In the genomic region with DNA sequence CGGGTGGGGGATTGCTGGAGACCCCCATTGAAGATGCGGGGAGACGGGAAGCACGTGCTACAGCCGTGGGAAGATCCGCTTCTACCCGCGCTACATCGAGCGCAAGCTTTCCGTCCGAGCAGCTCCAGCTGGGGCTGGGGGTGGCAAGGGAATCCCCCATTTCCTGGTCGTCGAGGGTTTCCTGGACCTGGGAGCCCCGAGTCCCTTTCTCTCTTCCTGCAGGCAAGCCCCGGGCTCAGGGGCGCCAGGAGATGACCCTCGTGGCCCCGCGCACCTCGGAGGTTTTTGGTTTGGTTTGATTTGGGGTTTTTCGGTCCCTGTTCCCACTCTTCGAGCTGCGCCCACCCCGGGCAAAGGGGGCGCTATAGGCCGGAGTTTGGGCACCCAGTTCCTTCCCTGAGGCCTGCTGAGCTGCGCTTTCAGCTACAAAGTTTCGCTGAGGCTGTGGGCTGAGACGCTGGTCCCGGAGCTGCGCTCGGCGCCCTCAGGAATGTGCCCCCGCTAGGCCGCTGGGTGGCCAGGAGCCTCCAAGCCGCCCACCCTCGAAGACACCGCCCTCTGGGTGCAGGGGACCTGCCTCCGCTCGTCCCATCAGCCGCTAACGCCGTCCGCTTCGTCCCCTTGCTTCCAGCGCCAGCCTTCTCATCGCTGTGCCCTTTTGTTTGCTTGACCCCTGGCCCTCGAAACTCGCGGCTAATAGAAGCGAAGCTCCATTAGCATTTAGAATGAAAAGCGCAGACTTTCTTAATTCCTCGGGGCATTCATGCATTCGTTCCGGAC, we compare ENCODE assay signal across 8 cellular contexts. TPM values are rescaled to one million over a fixed set of nuclear protein-coding genes. Genes with fewer than 3 reads are reported as not detected.
DNase-seq lines count a peak whose midpoint lies in the region; ATAC-seq, FAIRE-seq and TF ChIP-seq lines count a peak whose summit lies in the region.

No MANE protein-coding gene starts in this region.

- peaks cover 69 to 76% (median 71%) of the 10 kb centered on the region in 3 donors for H3K27me3 Mint-ChIP-seq in naive B cell

- TF ChIP-seq CTCF in DOHH2 (IDR thresholded peaks at IDR 0.05; ENCODE audit: low read depth, low read length, poor library complexity, severe bottlenecking) (peak; percentile 76), endothelial cell of umbilical vein (IDR thresholded peaks at IDR 0.05; ENCODE audit: extremely low read depth in 1 of 2, insufficient read depth in 1 of 2, low read depth in 1 of 2, low read length in 2 of 2) (peak; percentile 44 to 54), thoracic aorta (IDR thresholded peaks at IDR 0.05) (no peak)

- no peaks in the 10 kb centered on the region for H3K9me1 ChIP-seq in endothelial cell of umbilical vein (replicated peaks; ENCODE audit: control insufficient read depth, extremely low read depth, insufficient read depth, low read length)

- H3K27me3 ChIP-seq in DOHH2 (ENCODE audit: control insufficient read depth, low read length) (peaks cover 60% of the 10 kb centered on the region), endothelial cell of umbilical vein (ENCODE audit: control insufficient read depth in 2 of 2, insufficient read depth in 2 of 2, low read length in 2 of 2) (peaks cover 41 to 51% of the 10 kb centered on the region in 2 experiments), thoracic aorta (replicated peaks; ENCODE audit: insufficient read depth) (no peaks in the 10 kb centered on the region)

- H3K27ac ChIP-seq in DOHH2 (ENCODE audit: low read depth, low read length) (no peak overlapping the region), endothelial cell of umbilical vein (ENCODE audit: insufficient read depth, low read depth, low read length) (no peak overlapping the region), thoracic aorta (no peak overlapping the region)

- peak overlapping the region; percentile 92 to 100 (median 98) for H3K4me3 Mint-ChIP-seq in naive B cell

- H3K36me3 ChIP-seq in DOHH2 (ENCODE audit: control insufficient read depth, low read length), result no peaks in the 10 kb centered on the region
- H3K36me3 ChIP-seq in endothelial cell of umbilical vein (ENCODE audit: control insufficient read depth in 2 of 2, extremely low read depth in 1 of 2, insufficient read depth in 2 of 2, low read length in 2 of 2), result no peaks in the 10 kb centered on the region
- no peaks in the 10 kb centered on the region for H3K36me3 ChIP-seq in thoracic aorta

- intact Hi-C loops in endothelial cell of umbilical vein (cut with micrococcal nuclease), result loop anchor here (1.0 to 5.0 kb wide), 6 partner anchors 123 to 773 kb away; no protein-coding TSS in a partner anchor

- no peaks in the 10 kb centered on the region for H3K79me2 ChIP-seq in DOHH2 (ENCODE audit: control insufficient read depth, low read length)
- no peaks in the 10 kb centered on the region for H3K79me2 ChIP-seq in endothelial cell of umbilical vein (ENCODE audit: control insufficient read depth, insufficient read depth, low read length)

- peaks cover 6% of the 10 kb centered on the region; the same call in 1 of the 2 replicates for H4K20me1 ChIP-seq in DOHH2 (ENCODE audit: control insufficient read depth, insufficient read depth, low read depth, low read length)
- no peaks in the 10 kb centered on the region for H4K20me1 ChIP-seq in endothelial cell of umbilical vein (replicated peaks; ENCODE audit: control insufficient read depth, extremely low read depth, insufficient read depth, low read length)

- H3F3A ChIP-seq in DOHH2 (ENCODE audit: control insufficient read depth, insufficient read depth), result peaks cover 8% of the 10 kb centered on the region

- H3K4me3 ChIP-seq in DOHH2 (ENCODE audit: low read length), result peak overlapping the region; percentile 83
- H3K4me3 ChIP-seq in endothelial cell of umbilical vein (replicated peaks in 1 of 3; ENCODE audit: insufficient read depth in 1 of 3, low read depth in 1 of 3, low read length in 3 of 3), result peak overlapping the region in 2 of 3 experiments; percentile 37 to 82
- H3K4me3 ChIP-seq in thoracic aorta, result peak overlapping the region; percentile 87

- H3K9me3 ChIP-seq in DOHH2 (ENCODE audit: control insufficient read depth, insufficient read depth, low read length) (no peaks in the 10 kb centered on the region), endothelial cell of umbilical vein (replicated peaks; ENCODE audit: control insufficient read depth, insufficient read depth, low read length) (no peaks in the 10 kb centered on the region), thoracic aorta (no peaks in the 10 kb centered on the region)

- CTCF ChIA-PET in endothelial cell of umbilical vein (lab: Charles Lee), result interaction anchor here (0.7 to 1.7 kb wide), 13 partner anchors 11 to 777 kb away, joined by 3 to 12 read pairs (median 4); no protein-coding TSS in a partner anchor

- no peaks in the 10 kb centered on the region for H3K36me3 Mint-ChIP-seq in naive B cell

- no TSS peak for BruUV-seq in endothelial cell of umbilical vein (replicated peaks; lab: Mats Ljungman, UMichigan)

- no peak for TF ChIP-seq POLR2A in endothelial cell of umbilical vein (IDR thresholded peaks at IDR 0.05; ENCODE audit: low read depth, low read length)

- H3K4me1 Mint-ChIP-seq in naive B cell, result peaks cover 54 to 75% (median 71%) of the 10 kb centered on the region in 3 donors

- no peak overlapping the region for H3K9ac ChIP-seq in endothelial cell of umbilical vein (replicated peaks; ENCODE audit: extremely low read depth, insufficient read depth, low read length)

- peaks cover 41% of the 10 kb centered on the region for H3K4me1 ChIP-seq in DOHH2 (ENCODE audit: control insufficient read depth, low read length)
- peaks cover 20% of the 10 kb centered on the region for H3K4me1 ChIP-seq in endothelial cell of umbilical vein (ENCODE audit: control insufficient read depth, extremely low read depth, insufficient read depth, low read length)
- H3K4me1 ChIP-seq in thoracic aorta (ENCODE audit: control insufficient read depth in 1 of 2, low read depth in 2 of 2), result peaks cover 8 to 13% of the 10 kb centered on the region in 2 donors

- peak; percentile 4 for FAIRE-seq in endothelial cell of umbilical vein (lab: Jason Lieb, UNC)

- POLR2A ChIA-PET in endothelial cell of umbilical vein (lab: Charles Lee), result interaction anchor here (0.9 to 1.3 kb wide), 2 partner anchors 603 kb away, joined by 3 to 4 read pairs; a partner anchor contains a TSS

- dilution Hi-C loops in endothelial cell of umbilical vein (cut with MboI; ENCODE audit: extremely low pct_ligation_motif_present, low sequenced_read_pairs), result no loop called here

- peak overlapping the region; percentile 95 for H3K4me2 ChIP-seq in DOHH2 (ENCODE audit: low read length)
- H3K4me2 ChIP-seq in endothelial cell of umbilical vein (ENCODE audit: insufficient read depth, low read length), result peak overlapping the region; percentile 89

- ATAC-seq in naive B cell (ENCODE audit: low read depth in 2 of 2) (peak; percentile 8 to 9), thoracic aorta (ENCODE audit: insufficient number of reproducible peaks, low FRiP score, low read depth) (no peak)

- peaks cover 0 to 6% (median 0%) of the 10 kb centered on the region in 7 donors for H3K9me3 Mint-ChIP-seq in naive B cell

- peak overlapping the region; percentile 65 for H2AFZ ChIP-seq in endothelial cell of umbilical vein (ENCODE audit: low read depth, low read length)

- DNase-seq in KBM-7 (peak; percentile 50), endothelial cell of umbilical vein (ENCODE audit: low read depth, low spot score) (peak; percentile 12), naive B cell (peak; percentile 78), thoracic aorta (ENCODE audit: low spot score) (no peak), SKM-1 (lab: John Stamatoyannopoulos, UW; ENCODE audit: unreplicated experiment) (no peak), cerebellar nuclear complex (lab: John Stamatoyannopoulos, UW) (no peak)
- DNase-seq in activated CD8-positive, alpha-beta memory T cell treated with anti-CD3 and anti-CD28 coated beads for 24 hours, result peak; percentile 88

- H3K27ac Mint-ChIP-seq in naive B cell, result peak overlapping the region; percentile 63 to 100 (median 98)

- no peaks in the 10 kb centered on the region for H3K9me2 ChIP-seq in DOHH2 (replicated peaks; ENCODE audit: control insufficient read depth, low read length)

- in situ Hi-C loops in KBM-7 (cut with MboI; ENCODE audit: low pct_unique_long_range_greater_than_20kb, low sequenced_read_pairs), result no loop called here

TF ChIP-seq in endothelial cell of umbilical vein, 7 proteins besides CTCF, POLR2A, EP300 and RAD21:
- peak; percentile 79 for TF ChIP-seq EZH2 (IDR thresholded peaks at IDR 0.05; ENCODE audit: borderline replicate concordance, low read depth, low read length, severe bottlenecking)
- TF ChIP-seq POLR2AphosphoS5 (IDR thresholded peaks at IDR 0.05; ENCODE audit: insufficient read depth, low read depth, low read length), result no peak

RNA-seq across cellular contexts. Expression of a gene that starts 2.9 kb away (rescaled TPM):
- total RNA-seq in endothelial cell of umbilical vein, result 0.22 and 0.23 TPM in 2 replicates
- 0.11 TPM in 2 replicates for polyA plus RNA-seq in endothelial cell of umbilical vein
- 0.08 and 0.11 TPM in 2 replicates for polyA plus RNA-seq in endothelial cell of umbilical vein (2011; cell fraction: cytosol; rRNA removed)
- 0.88 and 0.91 TPM in 2 replicates for polyA plus RNA-seq in endothelial cell of umbilical vein (2011; cell fraction: nucleus; rRNA removed)
- 0.04 TPM in 1 of 2 replicates, not detected in the other for polyA plus RNA-seq in endothelial cell of umbilical vein (2012)
- polyA minus RNA-seq in endothelial cell of umbilical vein, result 0.23 and 1.00 TPM in 2 replicates
- polyA minus RNA-seq in endothelial cell of umbilical vein (2011; cell fraction: cytosol; rRNA and poly(A)+ RNA removed), result 10.1 TPM
- 3.5 and 5.6 TPM in 2 replicates for polyA minus RNA-seq in endothelial cell of umbilical vein (2011; cell fraction: nucleus; rRNA and poly(A)+ RNA removed)
- polyA plus RNA-seq in naive B cell (ENCODE audit: low read depth in 6 of 6), result 1 to 10 TPM; 1.3 to 5.2 (median 2.5) TPM
- 10 to 100 TPM in 1 of 2 donors, 1 to 10 TPM in 1; 9.7 to 36.9 TPM for total RNA-seq in thoracic aorta

Comparison
In these comparisons a context has a peak if more than half of its experiments do, and no peak if none do; other contexts are left out.
1. DNase-seq: peak in KBM-7 (single experiment), activated CD8-positive, alpha-beta memory T cell treated with anti-CD3 and anti-CD28 coated beads for 24 hours (single experiment), endothelial cell of umbilical vein (single experiment) and naive B cell (single experiment); none in thoracic aorta (single experiment), SKM-1 (single experiment) and cerebellar nuclear complex (0 of 2).
2. Peak in every context shown above with its lines, with median percentiles within 50 percentile points of each other: H3K4me3 ChIP-seq.